ENCODE assay signal across 8 cellular contexts in the genomic region with DNA sequence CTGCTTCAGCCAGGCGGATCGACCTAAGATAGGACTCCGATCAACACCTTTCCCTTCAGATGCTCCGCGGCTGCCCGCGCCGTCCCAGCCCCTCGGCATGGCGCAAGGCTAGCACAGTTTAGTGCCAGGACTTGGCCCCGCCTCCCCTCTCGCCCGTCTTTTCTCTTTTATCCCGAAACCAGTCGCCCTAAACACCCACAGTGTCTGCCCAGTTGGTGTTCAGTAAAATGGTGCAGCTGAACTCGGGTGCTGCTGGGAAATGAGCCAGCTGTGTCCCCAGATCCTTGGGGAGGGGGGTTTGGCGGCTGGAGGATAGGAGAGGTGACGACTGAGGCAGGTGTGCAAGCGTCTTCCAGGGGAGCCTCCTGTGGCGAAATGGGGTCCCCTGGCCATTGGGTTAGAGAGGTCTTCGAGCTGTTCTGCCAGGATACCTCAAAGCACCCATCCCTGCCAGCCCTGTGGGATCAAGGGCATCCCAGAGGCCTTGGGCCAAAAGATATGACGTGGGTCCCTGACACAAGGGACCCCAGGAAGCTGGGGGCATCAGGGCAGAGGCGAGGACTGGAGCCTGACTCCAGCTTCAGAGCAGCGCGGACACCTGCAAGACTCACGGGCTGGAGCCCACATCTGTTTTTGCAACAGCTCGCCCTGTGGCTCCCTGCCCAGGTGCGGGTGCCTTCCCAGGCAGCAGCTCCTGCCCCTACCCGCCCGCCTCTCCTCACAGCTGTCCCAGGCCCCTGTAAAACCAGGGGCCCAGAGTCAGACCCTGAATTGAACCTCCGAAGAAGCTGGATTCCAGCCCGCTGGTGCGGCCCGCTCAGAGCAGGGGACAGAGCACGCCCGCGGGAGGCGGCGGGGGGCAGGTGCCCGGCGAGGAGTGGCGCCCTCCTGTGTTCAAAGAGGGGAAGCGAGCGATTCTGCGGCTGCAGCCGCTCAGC.
DNase-seq lines count a peak whose midpoint lies in the region; ATAC-seq and TF ChIP-seq lines count a peak whose summit lies in the region.

No MANE protein-coding gene starts in this region.

- H3K36me3 Mint-ChIP-seq in IgD-negative memory B cell, result no peaks in the 10 kb centered on the region

- H2AFZ ChIP-seq in ACC112 (ENCODE audit: low read length, unreplicated experiment), result peak overlapping the region; percentile 19

- peak; percentile 88 for TF ChIP-seq CTCF in left ventricle myocardium inferior (IDR thresholded peaks at IDR 0.05; ENCODE audit: borderline replicate concordance)

- intact Hi-C loops in left ventricle myocardium inferior (cut with micrococcal nuclease), result loop anchor here (5.0 kb wide), 1 partner anchor 68 kb away; no protein-coding TSS in a partner anchor
- intact Hi-C loops in aorta (cut with DNase I), result loop anchor here in 1 of 2 donors (5.0 kb wide), 1 partner anchor 68 kb away; no protein-coding TSS in a partner anchor

- H3K27me3 ChIP-seq in ACC112 (ENCODE audit: insufficient read depth, low read length) (peaks cover 52% of the 10 kb centered on the region), left ventricle myocardium inferior (ENCODE audit: low read depth) (peaks cover 64% of the 10 kb centered on the region), aorta (ENCODE audit: control insufficient read depth in 1 of 2, insufficient read depth in 2 of 2, low read length in 1 of 2) (no peaks in the 10 kb centered on the region)

- H3K27ac ChIP-seq in ACC112 (ENCODE audit: low read depth, low read length) (no peak overlapping the region), left ventricle myocardium inferior (replicated peaks) (no peak overlapping the region), aorta (ENCODE audit: low read depth in 1 of 2, low read length in 2 of 2) (no peak overlapping the region)

- H3K27me3 Mint-ChIP-seq in IgD-negative memory B cell, result peaks cover 39% of the 10 kb centered on the region

- H3K36me3 ChIP-seq in ACC112 (ENCODE audit: insufficient read depth, low read length), result no peaks in the 10 kb centered on the region
- H3K36me3 ChIP-seq in left ventricle myocardium inferior, result peaks cover 1% of the 10 kb centered on the region
- no peaks in the 10 kb centered on the region for H3K36me3 ChIP-seq in aorta (ENCODE audit: control insufficient read depth in 1 of 2, insufficient read depth in 2 of 2, low read length in 1 of 2)

- WGBS in aorta, 2 donors, result 3% methylated on average over 45 to 46 of the region's 46 CpGs

- H3K9me3 Mint-ChIP-seq in IgD-negative memory B cell, result no peaks in the 10 kb centered on the region

- DNase-seq in SKM-1 treated with dmso at 0.1 percent for 144 hours (lab: John Stamatoyannopoulos, UW; ENCODE audit: unreplicated experiment) (peak; percentile 21), left ventricle myocardium inferior (peak; percentile 25), retina (peak; percentile 93), aorta (peak; percentile 61 to 87)
- DNase-seq in activated naive CD4-positive, alpha-beta T cell treated with anti-CD3 and anti-CD28 coated beads, Interleukin-2, amount 50 U/mL, for 16 hours, result peak; percentile 71

- H3K79me2 ChIP-seq in ACC112 (ENCODE audit: control insufficient read depth, insufficient read depth, low read length, unreplicated experiment), result no peaks in the 10 kb centered on the region

- peaks cover 0 to 11% (median 6%) of the 10 kb centered on the region in 3 donors for H3K4me1 Mint-ChIP-seq in IgD-negative memory B cell

- ATAC-seq in GM18868 (IDR thresholded peaks at IDR 0.05; ENCODE audit: unreplicated experiment), result peak; percentile 78
- peak; percentile 83 for ATAC-seq in aorta (ENCODE audit: low FRiP score)

- H3K27ac Mint-ChIP-seq in IgD-negative memory B cell, result no peak overlapping the region

- H3K9me3 ChIP-seq in left ventricle myocardium inferior (replicated peaks) (no peaks in the 10 kb centered on the region), aorta (ENCODE audit: control insufficient read depth, low read length) (no peaks in the 10 kb centered on the region)

- H3K4me1 ChIP-seq in ACC112 (ENCODE audit: control insufficient read depth, insufficient read depth, low read length, unreplicated experiment) (peaks cover 3% of the 10 kb centered on the region), left ventricle myocardium inferior (peaks cover 14% of the 10 kb centered on the region), aorta (ENCODE audit: control insufficient read depth in 1 of 2, insufficient read depth in 2 of 2, low read length in 2 of 2) (no peaks in the 10 kb centered on the region)

- H3K4me3 ChIP-seq in ACC112 (ENCODE audit: low read depth, low read length), result peak overlapping the region; percentile 65
- H3K4me3 ChIP-seq in left ventricle myocardium inferior, result peak overlapping the region; percentile 56
- H3K4me3 ChIP-seq in aorta (ENCODE audit: low read length in 2 of 2), result peak overlapping the region in 1 of 2 donors; percentile 16

- H3K4me3 Mint-ChIP-seq in IgD-negative memory B cell, result peak overlapping the region in 3 of 4 donors; percentile 61 to 80 (median 79)

Comparison
In these comparisons a context has a peak if more than half of its experiments do, and no peak if none do; other contexts are left out.
1. DNase-seq: peak in every context shown above with its lines; median percentile 93 in retina; 74 in aorta; 71 in activated naive CD4-positive, alpha-beta T cell treated with anti-CD3 and anti-CD28 coated beads, Interleukin-2, amount 50 U/mL, for 16 hours; 25 in left ventricle myocardium inferior; 21 in SKM-1 treated with dmso at 0.1 percent for 144 hours.